ENCODE assay signal across 8 cellular contexts in genomic region chr16:3129137-3130131, GRCh38. TPM values are rescaled to one million over a fixed set of nuclear protein-coding genes. Genes with fewer than 3 reads are reported as not detected.
A peak's percentile ranks its signal among the peaks of the same experiment; 100 is the strongest.
DNase-seq lines count a peak whose midpoint lies in the region; ATAC-seq, FAIRE-seq and TF ChIP-seq lines count a peak whose summit lies in the region.

No MANE protein-coding gene starts in this region.

- intact Hi-C loops in GM12878 (cut with micrococcal nuclease; ENCODE audit: unreplicated experiment), result loop anchor here (1.0 to 2.0 kb wide), 3 partner anchors 35 to 98 kb away; no protein-coding TSS in a partner anchor

- 9 to 13% methylated on average over 28 of the region's 28 CpGs for WGBS in GM23248 (ENCODE audit: low coverage in 1 of 2, low lambda C conversion rate in 2 of 2, missing lambda C conversion rate in 2 of 2), 2 experiments
- WGBS in GM12878 (ENCODE audit: insufficient coverage, insufficient replicate concordance, low lambda C conversion rate, missing lambda C conversion rate), result 10% methylated on average over 28 of the region's 28 CpGs

- no peaks in the 10 kb centered on the region for H3K27me3 ChIP-seq in GM23248 (replicated peaks; ENCODE audit: insufficient read depth)
- no peaks in the 10 kb centered on the region for H3K27me3 ChIP-seq in GM12878 (replicated peaks in 1 of 2; ENCODE audit: control insufficient read depth in 2 of 2, insufficient read depth in 2 of 2, low read length in 1 of 2)
- H3K27me3 ChIP-seq in skeletal muscle tissue (ENCODE audit: control insufficient read depth in 3 of 3, insufficient read depth in 3 of 3, low read length in 3 of 3), result no peaks in the 10 kb centered on the region

- H2AFZ ChIP-seq in GM23248 (peak overlapping the region; percentile 74), GM12878 (ENCODE audit: control insufficient read depth, low read depth, low read length) (peak overlapping the region; percentile 72)

- H3K4me3 ChIP-seq in GM23248, result peak overlapping the region; percentile 72
- peak overlapping the region; percentile 70 for H3K4me3 ChIP-seq in GM12878
- H3K4me3 ChIP-seq in iPS-18c (ENCODE audit: insufficient read depth, low read depth, low read length), result peak overlapping the region; percentile 40
- peak overlapping the region; percentile 66 to 80 (median 73) for H3K4me3 ChIP-seq in skeletal muscle tissue (ENCODE audit: low read length in 3 of 3)

- RAD21 ChIA-PET in GM12878 (lab: Charles Lee; ENCODE audit: unreplicated experiment), result interaction anchor here (0.8 to 5.5 kb wide), 22 partner anchors 9 to 397 kb away, joined by 3 to 72 read pairs (median 6); partner anchors contain the start of genes IL32, ZNF205 and ZSCAN10

- peak; percentile 72 for TF ChIP-seq POLR2A in GM12878 (IDR thresholded peaks at IDR 0.05; ENCODE audit: low read depth, low read length)

- DNase-seq in D341Med (ENCODE audit: low spot score) (peak; percentile 57), GM23248 (peak; percentile 94), NCI-H2081 treated with DMSO at 0.1 percent for 48 hours (lab: John Stamatoyannopoulos, UW) (peak; percentile 69), T-helper 9 cell (peak; percentile 69), GM12878 (ENCODE audit: low read depth, low spot score) (no peak), GM19238 (ENCODE audit: insufficient read length, low spot score) (no peak)

- H3K79me2 ChIP-seq in GM23248 (ENCODE audit: insufficient read depth), result peaks cover 47% of the 10 kb centered on the region
- H3K79me2 ChIP-seq in GM12878 (ENCODE audit: control insufficient read depth, insufficient read depth, low read length), result peaks cover 16% of the 10 kb centered on the region

- peaks cover 43% of the 10 kb centered on the region for H3F3A ChIP-seq in GM23248 (ENCODE audit: insufficient read depth)

- SMC1A ChIA-PET in GM12878 (lab: Charles Lee; ENCODE audit: uncharacterized antibody, unreplicated experiment), result interaction anchor here (0.6 to 4.6 kb wide), 29 partner anchors 12 to 340 kb away, joined by 3 to 67 read pairs (median 5); partner anchors contain the start of genes IL32 and ZSCAN10

- peak overlapping the region; percentile 58 for H3K27ac ChIP-seq in GM23248
- H3K27ac ChIP-seq in GM12878 (ENCODE audit: control insufficient read depth, insufficient read depth), result peak overlapping the region; percentile 69
- H3K27ac ChIP-seq in skeletal muscle tissue (ENCODE audit: low read depth, low read length), result no peak overlapping the region

- peak; percentile 27 for FAIRE-seq in GM12878 (lab: Jason Lieb, UNC)

- no peaks in the 10 kb centered on the region for H3K36me3 ChIP-seq in GM23248 (ENCODE audit: low read depth)
- H3K36me3 ChIP-seq in GM12878 (ENCODE audit: control insufficient read depth in 2 of 2, insufficient read depth in 2 of 2, low read length in 1 of 2), result peaks cover 0 to 7% of the 10 kb centered on the region in 2 experiments; a peak in 1 of 4 replicates
- peaks cover 11 to 15% (median 13%) of the 10 kb centered on the region in 3 donors for H3K36me3 ChIP-seq in skeletal muscle tissue (ENCODE audit: control insufficient read depth in 3 of 3, insufficient read depth in 3 of 3, low read length in 3 of 3)

- H3K9me3 ChIP-seq in GM23248 (ENCODE audit: low read depth), result no peaks in the 10 kb centered on the region
- no peaks in the 10 kb centered on the region for H3K9me3 ChIP-seq in GM12878 (replicated peaks; ENCODE audit: control insufficient read depth, insufficient read depth, low read length)
- H3K9me3 ChIP-seq in iPS-18c (ENCODE audit: control insufficient read depth, insufficient read depth, low read length), result no peaks in the 10 kb centered on the region
- no peaks in the 10 kb centered on the region for H3K9me3 ChIP-seq in skeletal muscle tissue (ENCODE audit: control insufficient read depth in 3 of 3, low read length in 3 of 3)

- CTCF ChIA-PET in GM12878 (lab: Yijun Ruan, JAX), result interaction anchor here (0.6 to 9.4 kb wide), 34 partner anchors 9 to 331 kb away, joined by 3 to 396 read pairs (median 7); partner anchors contain the start of genes BICDL2, HCFC1R1, IL32 and THOC6

- peak; percentile 83 for TF ChIP-seq RAD21 in GM12878 (IDR thresholded peaks at IDR 0.05; ENCODE audit: insufficient read depth, low read depth, low read length)

- in situ Hi-C loops in GM23248 (cut with MboI) (no loop called here), GM12878 (cut with MboI) (loop anchor here (5.0 kb wide), 1 partner anchor 67 kb away; no protein-coding TSS in a partner anchor)

- no peak for TF ChIP-seq EP300 in GM12878 (IDR thresholded peaks at IDR 0.05; ENCODE audit: borderline replicate concordance in 1 of 2, control insufficient read depth in 1 of 2, low read depth in 2 of 2, low read length in 2 of 2)

- H3K4me2 ChIP-seq in GM23248 (ENCODE audit: unreplicated experiment) (peak overlapping the region; percentile 99), GM12878 (ENCODE audit: control insufficient read depth, insufficient read depth) (peak overlapping the region; percentile 73)

- H3K9me2 ChIP-seq in GM23248 (ENCODE audit: insufficient read depth), result no peaks in the 10 kb centered on the region

- H3K4me1 ChIP-seq in GM23248 (ENCODE audit: insufficient read depth) (peaks cover 17% of the 10 kb centered on the region), GM12878 (ENCODE audit: control insufficient read depth, insufficient read depth, low read length) (peaks cover 10% of the 10 kb centered on the region), skeletal muscle tissue (ENCODE audit: control insufficient read depth in 3 of 3, insufficient read depth in 3 of 3, low read length in 3 of 3) (peaks cover 36 to 42% (median 40%) of the 10 kb centered on the region in 3 donors)

- H3K9ac ChIP-seq in GM23248 (peak overlapping the region; percentile 57), GM12878 (ENCODE audit: control insufficient read depth, insufficient read depth, low read length) (peak overlapping the region; percentile 68), skeletal muscle tissue (ENCODE audit: low read depth in 1 of 3, low read length in 3 of 3) (peak overlapping the region; percentile 47 to 84 (median 82))

- H4K20me1 ChIP-seq in GM23248 (ENCODE audit: insufficient read depth) (no peaks in the 10 kb centered on the region), GM12878 (ENCODE audit: control insufficient read depth, insufficient read depth) (no peaks in the 10 kb centered on the region)

- ATAC-seq in GM12878, result peak; percentile 83

- POLR2A ChIA-PET in GM12878 (lab: Charles Lee), result interaction anchor here (0.7 to 2.6 kb wide), 15 partner anchors 8 to 85 kb away, joined by 3 to 12 read pairs (median 6); partner anchors contain the start of genes ZNF205 and ZSCAN10

- TF ChIP-seq CTCF in GM12878 (IDR thresholded peaks at IDR 0.05 in 2 of 3, conservative IDR thresholded peaks at IDR 0.05 in 1 of 3; ENCODE audit: control insufficient read depth in 2 of 3, extremely low read depth in 1 of 3, insufficient read depth in 1 of 3, low read depth in 3 of 3, low read length in 3 of 3), result peak; percentile 91 to 95 (median 94)

- no TSS peak for BruUV-seq in GM12878 (replicated peaks; lab: Mats Ljungman, UMichigan)

RNA-seq across cellular contexts. Expression of gene ZNF213, which starts 5.4 kb away (rescaled TPM):
- 7.3 and 7.7 TPM in 2 replicates for total RNA-seq in GM23248 (2014; rRNA removed; shearing (Covaris generic))
- polyA plus RNA-seq in GM23248 (2016; fragmentation: Nextera tagmentation; extraction: Ambion mirVana), result 5.3 and 5.4 TPM in 2 replicates
- 2.7 and 6.1 TPM in 2 replicates for total RNA-seq in GM12878 (2013; cell fraction: nucleolus; rRNA removed)
- 1.1 TPM in 2 replicates for total RNA-seq in GM12878 (2014; rRNA removed)
- total RNA-seq in GM12878 (2014; rRNA removed; fragmentation: Illumina TruSeq; extraction: Trizol), result 0.83 and 1.2 TPM in 2 replicates
- 7.2 and 9.4 TPM in 2 replicates for total RNA-seq in GM12878 (2021)
- polyA plus RNA-seq in GM12878 (2011; ENCODE audit: low read depth), result 2.1 TPM
- polyA plus RNA-seq in GM12878 (2011; rRNA removed), result 0.13 and 0.53 TPM in 2 replicates
- 0.73 and 1.0 TPM in 2 replicates for polyA plus RNA-seq in GM12878 (2011; cell fraction: cytosol; rRNA removed)
- polyA plus RNA-seq in GM12878 (2011; cell fraction: nucleus; rRNA removed), result 2.0 and 3.8 TPM in 2 replicates
- polyA plus RNA-seq in GM12878 (2012), result 4.8 and 5.3 TPM in 2 replicates
- polyA plus RNA-seq in GM12878 (2014; fragmentation: Illumina TruSeq; extraction: Trizol), result 0.22 and 0.91 TPM in 2 replicates
- polyA plus RNA-seq in GM12878 (2014; fragmentation: Nextera tagmentation; extraction: Ambion mirVana), result under 1 TPM; 0.55 to 0.58 TPM
- 3.1 and 3.2 TPM in 2 replicates for polyA plus RNA-seq in GM12878 (2014; rRNA removed)
- polyA plus RNA-seq in GM12878 (2016; fragmentation: Nextera tagmentation; extraction: Ambion mirVana), result 1 to 10 TPM; 3.4 to 4.8 TPM
- polyA minus RNA-seq in GM12878 (2011; rRNA and poly(A)+ RNA removed), result 0.88 and 1.6 TPM in 2 replicates
- polyA minus RNA-seq in GM12878 (2011; cell fraction: cytosol; rRNA and poly(A)+ RNA removed), result 1.2 and 1.9 TPM in 2 replicates
- 1.1 and 2.1 TPM in 2 replicates for polyA minus RNA-seq in GM12878 (2011; cell fraction: nucleus; rRNA and poly(A)+ RNA removed)
- 4.2 TPM for total RNA-seq in skeletal muscle tissue

RNA-seq across cellular contexts. Expression of gene ZNF205, which starts 17.0 kb away (rescaled TPM):
- total RNA-seq in GM23248 (2014; rRNA removed; shearing (Covaris generic)), result 12.5 and 14.6 TPM in 2 replicates
- polyA plus RNA-seq in GM23248 (2016; fragmentation: Nextera tagmentation; extraction: Ambion mirVana) (4.2 and 4.4 TPM in 2 replicates), GM12878 (2011; rRNA removed) (0.29 and 0.67 TPM in 2 replicates), GM12878 (2014; fragmentation: Illumina TruSeq; extraction: Trizol) (0.26 TPM in 1 of 2 replicates, not detected in the other), GM12878 (2014; fragmentation: Nextera tagmentation; extraction: Ambion mirVana) (not detected), GM12878 (2014; rRNA removed) (0.95 and 1.00 TPM in 2 replicates), GM12878 (2016; fragmentation: Nextera tagmentation; extraction: Ambion mirVana) (1 to 10 TPM in 1 of 2 experiments, under 1 TPM in 1; 0.58 to 1.1 TPM)
- total RNA-seq in GM12878 (2013; cell fraction: nucleolus; rRNA removed), result 3.2 and 4.8 TPM in 2 replicates
- total RNA-seq in GM12878 (2014; rRNA removed) (0.71 and 0.90 TPM in 2 replicates), GM12878 (2014; rRNA removed; fragmentation: Illumina TruSeq; extraction: Trizol) (0.32 and 0.63 TPM in 2 replicates), GM12878 (2021) (1.2 and 1.5 TPM in 2 replicates), skeletal muscle tissue (7.3 TPM)
- polyA plus RNA-seq in GM12878 (2011; ENCODE audit: low read depth), result 0.38 TPM
- polyA plus RNA-seq in GM12878 (2011; cell fraction: cytosol; rRNA removed), result 1.1 and 1.9 TPM in 2 replicates
- 2.0 and 2.8 TPM in 2 replicates for polyA plus RNA-seq in GM12878 (2011; cell fraction: nucleus; rRNA removed)
- 1.8 TPM in 2 replicates for polyA plus RNA-seq in GM12878 (2012)
- polyA minus RNA-seq in GM12878 (2011; rRNA and poly(A)+ RNA removed), result 0.51 and 1.5 TPM in 2 replicates
- 0.53 and 1.0 TPM in 2 replicates for polyA minus RNA-seq in GM12878 (2011; cell fraction: cytosol; rRNA and poly(A)+ RNA removed)
- polyA minus RNA-seq in GM12878 (2011; cell fraction: nucleus; rRNA and poly(A)+ RNA removed), result 0.57 and 0.73 TPM in 2 replicates

RNA-seq across cellular contexts. Expression of gene ZSCAN10, which starts 30.3 kb away (rescaled TPM):
- total RNA-seq in GM23248 (2014; rRNA removed; shearing (Covaris generic)), result not detected in 2 replicates
- polyA plus RNA-seq in GM23248 (2016; fragmentation: Nextera tagmentation; extraction: Ambion mirVana) (0.08 TPM in 1 of 2 replicates, not detected in the other), GM12878 (2011; rRNA removed) (not detected in 2 replicates), GM12878 (2014; fragmentation: Illumina TruSeq; extraction: Trizol) (not detected in 2 replicates), GM12878 (2014; fragmentation: Nextera tagmentation; extraction: Ambion mirVana) (not detected), GM12878 (2014; rRNA removed) (0.06 TPM in 1 of 2 replicates, not detected in the other), GM12878 (2016; fragmentation: Nextera tagmentation; extraction: Ambion mirVana) (under 1 TPM in 1 of 2 experiments, not detected in 1; 0.33 TPM)
- 0.22 TPM in 1 of 2 replicates, not detected in the other for total RNA-seq in GM12878 (2013; cell fraction: nucleolus; rRNA removed)
- total RNA-seq in GM12878 (2014; rRNA removed) (0.06 TPM in 1 of 2 replicates, not detected in the other), GM12878 (2014; rRNA removed; fragmentation: Illumina TruSeq; extraction: Trizol) (not detected in 2 replicates), GM12878 (2021) (not detected in 2 replicates), skeletal muscle tissue (not detected)
- not detected for polyA plus RNA-seq in GM12878 (2011; ENCODE audit: low read depth)
- polyA plus RNA-seq in GM12878 (2011; cell fraction: cytosol; rRNA removed), result 0.01 and 0.05 TPM in 2 replicates
- 0.07 and 0.15 TPM in 2 replicates for polyA plus RNA-seq in GM12878 (2011; cell fraction: nucleus; rRNA removed)
- polyA plus RNA-seq in GM12878 (2012), result 0.06 TPM in 1 of 2 replicates, not detected in the other
- polyA minus RNA-seq in GM12878 (2011; rRNA and poly(A)+ RNA removed), result not detected in 2 replicates
- not detected in 2 replicates for polyA minus RNA-seq in GM12878 (2011; cell fraction: cytosol; rRNA and poly(A)+ RNA removed)
- polyA minus RNA-seq in GM12878 (2011; cell fraction: nucleus; rRNA and poly(A)+ RNA removed), result not detected in 2 replicates

RNA-seq across cellular contexts. Expression of gene OR1F1, which starts 58.6 kb away (rescaled TPM):
- 5.3 TPM in 1 of 2 replicates, not detected in the other for total RNA-seq in GM23248 (2014; rRNA removed; shearing (Covaris generic))
- not detected in 2 replicates for polyA plus RNA-seq in GM23248 (2016; fragmentation: Nextera tagmentation; extraction: Ambion mirVana)
- not detected in 2 replicates for total RNA-seq in GM12878 (2013; cell fraction: nucleolus; rRNA removed)
- not detected in 2 replicates for total RNA-seq in GM12878 (2014; rRNA removed)
- not detected in 2 replicates for total RNA-seq in GM12878 (2014; rRNA removed; fragmentation: Illumina TruSeq; extraction: Trizol)
- not detected in 2 replicates for total RNA-seq in GM12878 (2021)
- polyA plus RNA-seq in GM12878 (2011; ENCODE audit: low read depth), result not detected
- 0.12 TPM in 1 of 2 replicates, not detected in the other for polyA plus RNA-seq in GM12878 (2011; rRNA removed)
- polyA plus RNA-seq in GM12878 (2011; cell fraction: cytosol; rRNA removed), result 0.30 and 0.36 TPM in 2 replicates
- 0.12 TPM in 1 of 2 replicates, not detected in the other for polyA plus RNA-seq in GM12878 (2011; cell fraction: nucleus; rRNA removed)
- not detected in 2 replicates for polyA plus RNA-seq in GM12878 (2012)
- 0.10 TPM in 1 of 2 replicates, not detected in the other for polyA plus RNA-seq in GM12878 (2014; fragmentation: Illumina TruSeq; extraction: Trizol)
- polyA plus RNA-seq in GM12878 (2014; fragmentation: Nextera tagmentation; extraction: Ambion mirVana), result not detected
- polyA plus RNA-seq in GM12878 (2014; rRNA removed), result 0.14 TPM in 1 of 2 replicates, not detected in the other
- not detected for polyA plus RNA-seq in GM12878 (2016; fragmentation: Nextera tagmentation; extraction: Ambion mirVana)
- 1.1 TPM in 1 of 2 replicates, not detected in the other for polyA minus RNA-seq in GM12878 (2011; rRNA and poly(A)+ RNA removed)
- not detected in 2 replicates for polyA minus RNA-seq in GM12878 (2011; cell fraction: cytosol; rRNA and poly(A)+ RNA removed)
- polyA minus RNA-seq in GM12878 (2011; cell fraction: nucleus; rRNA and poly(A)+ RNA removed), result not detected in 2 replicates
- not detected for total RNA-seq in skeletal muscle tissue

Comparison
In these comparisons a context has a peak if more than half of its experiments do, and no peak if none do; other contexts are left out.
1. DNase-seq: peak in D341Med (single experiment), GM23248 (single experiment), NCI-H2081 treated with DMSO at 0.1 percent for 48 hours (single experiment) and T-helper 9 cell (single experiment); none in GM12878 (single experiment) and GM19238 (single experiment).
2. Peak in every context shown above with its lines, with median percentiles within 50 percentile points of each other: H3K4me3 ChIP-seq and H3K9ac ChIP-seq.